1 cellular context compared by ENCODE assay signal in the genomic region with DNA sequence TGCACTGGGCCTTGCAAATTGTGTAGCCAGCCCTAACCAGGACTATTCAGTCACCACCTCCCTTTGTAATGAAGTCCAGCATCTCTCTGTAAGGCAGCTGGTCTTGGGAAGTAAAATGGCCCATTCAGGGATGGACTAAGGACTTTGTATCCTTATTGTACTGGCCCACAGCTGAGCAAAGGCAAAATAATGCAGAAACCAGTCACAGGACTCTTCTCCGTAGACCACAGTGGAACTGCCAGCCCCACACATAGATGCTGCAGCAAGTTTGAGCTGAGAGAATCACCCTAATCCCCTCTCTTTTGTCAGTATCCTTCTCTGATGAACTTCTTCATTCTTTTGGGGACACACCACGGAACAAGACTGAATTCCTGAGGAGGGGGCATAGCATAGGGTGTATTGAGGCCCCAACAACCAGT.
TF ChIP-seq lines count a peak whose summit lies in the region.

No MANE protein-coding gene starts in this region.

TF ChIP-seq in WTC11, 78 proteins besides CTCF, POLR2A, EP300 and RAD21 (continued from another document):
- TF ChIP-seq, protein P1, sequence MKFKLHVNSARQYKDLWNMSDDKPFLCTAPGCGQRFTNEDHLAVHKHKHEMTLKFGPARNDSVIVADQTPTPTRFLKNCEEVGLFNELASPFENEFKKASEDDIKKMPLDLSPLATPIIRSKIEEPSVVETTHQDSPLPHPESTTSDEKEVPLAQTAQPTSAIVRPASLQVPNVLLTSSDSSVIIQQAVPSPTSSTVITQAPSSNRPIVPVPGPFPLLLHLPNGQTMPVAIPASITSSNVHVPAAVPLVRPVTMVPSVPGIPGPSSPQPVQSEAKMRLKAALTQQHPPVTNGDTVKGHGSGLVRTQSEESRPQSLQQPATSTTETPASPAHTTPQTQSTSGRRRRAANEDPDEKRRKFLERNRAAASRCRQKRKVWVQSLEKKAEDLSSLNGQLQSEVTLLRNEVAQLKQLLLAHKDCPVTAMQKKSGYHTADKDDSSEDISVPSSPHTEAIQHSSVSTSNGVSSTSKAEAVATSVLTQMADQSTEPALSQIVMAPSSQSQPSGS (CRISPR knock-in tag; IDR thresholded peaks at IDR 0.05; ENCODE audit: borderline replicate concordance, low read depth): no peak
- no peak for TF ChIP-seq FOXP4 (CRISPR knock-in tag; IDR thresholded peaks at IDR 0.05)
- no peak for TF ChIP-seq NR3C1 (CRISPR knock-in tag; conservative IDR thresholded peaks at IDR 0.05; ENCODE audit: low read depth)
- TF ChIP-seq, protein P2, sequence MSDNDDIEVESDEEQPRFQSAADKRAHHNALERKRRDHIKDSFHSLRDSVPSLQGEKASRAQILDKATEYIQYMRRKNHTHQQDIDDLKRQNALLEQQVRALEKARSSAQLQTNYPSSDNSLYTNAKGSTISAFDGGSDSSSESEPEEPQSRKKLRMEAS (CRISPR knock-in tag; IDR thresholded peaks at IDR 0.05): no peak
- TF ChIP-seq MYBL2 (CRISPR knock-in tag; IDR thresholded peaks at IDR 0.05): no peak
- TF ChIP-seq ZNF219 (CRISPR knock-in tag; IDR thresholded peaks at IDR 0.05; ENCODE audit: borderline replicate concordance): no peak
